ENCODE assay signal across 8 cellular contexts in the genomic region with DNA sequence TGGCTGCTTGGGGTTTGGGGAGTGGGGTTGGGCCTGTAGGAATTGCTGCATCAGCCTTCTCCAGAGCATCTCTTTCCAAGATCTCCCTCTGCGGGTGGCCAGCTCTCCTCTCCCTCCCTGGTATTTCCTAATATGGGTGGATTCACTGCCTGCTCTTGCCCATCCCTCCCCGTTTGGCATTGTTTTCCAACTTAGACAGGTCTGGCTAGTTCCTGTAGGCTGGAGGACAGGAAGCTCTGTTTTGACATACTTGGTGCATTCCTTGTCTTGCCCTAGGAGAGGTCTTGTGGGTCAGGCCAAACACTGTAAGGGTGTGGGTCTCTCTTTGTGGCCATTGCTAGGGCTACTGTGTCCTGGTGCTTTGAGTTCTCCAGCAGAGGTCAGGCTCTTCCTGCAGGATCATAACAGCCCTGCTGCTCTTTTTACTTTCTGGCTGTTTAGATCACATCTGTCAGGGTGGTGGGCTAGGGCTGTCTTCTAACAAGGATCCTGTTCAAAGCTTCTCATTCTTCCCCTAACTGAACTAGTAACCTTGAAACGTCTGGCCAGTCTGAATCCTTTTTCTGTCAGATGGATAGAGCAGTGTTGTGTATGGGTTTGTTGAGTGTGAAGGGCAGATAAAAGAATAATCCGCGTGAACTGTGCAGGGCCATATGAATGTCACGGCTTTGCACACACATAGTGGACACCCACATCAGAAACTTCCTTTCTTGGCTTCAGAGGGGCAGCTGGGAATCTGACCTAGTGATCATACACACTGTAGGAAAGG. TPM values are rescaled to one million over a fixed set of nuclear protein-coding genes. Genes with fewer than 3 reads are reported as not detected.
DNase-seq lines count a peak whose midpoint lies in the region; ATAC-seq and TF ChIP-seq lines count a peak whose summit lies in the region.

No MANE protein-coding gene starts in this region.

- H4K20me1 ChIP-seq in osteoblast (ENCODE audit: insufficient read depth, low read length), result peaks cover 6% of the 10 kb centered on the region

- no peaks in the 10 kb centered on the region for H3K9me3 Mint-ChIP-seq in CD8-positive, alpha-beta memory T cell

- H3K27me3 Mint-ChIP-seq in CD8-positive, alpha-beta memory T cell, result no peaks in the 10 kb centered on the region

- H3K4me2 ChIP-seq in osteoblast (ENCODE audit: insufficient read depth, low read length), result no peak overlapping the region

- H3K36me3 ChIP-seq in CD8-positive, alpha-beta memory T cell (ENCODE audit: insufficient read depth, low read length), result peaks cover 20% of the 10 kb centered on the region
- H3K36me3 ChIP-seq in osteoblast (ENCODE audit: insufficient read depth, low read length), result peaks cover 38% of the 10 kb centered on the region

- POLR2A ChIA-PET in CD8-positive, alpha-beta memory T cell (lab: Charles Lee), result no interaction called here
- POLR2A ChIA-PET in RWPE1 (lab: Yijun Ruan, JAX; ENCODE audit: low non-redundant PET), result interaction anchor here (0.6 to 0.9 kb wide), 3 partner anchors 18 to 44 kb away, joined by 3 to 4 read pairs (median 3); partner anchors contain the start of gene ANKRD54

- H3K4me3 Mint-ChIP-seq in CD8-positive, alpha-beta memory T cell, result no peak overlapping the region

- no peaks in the 10 kb centered on the region for H3K4me1 ChIP-seq in CD8-positive, alpha-beta memory T cell (ENCODE audit: insufficient read depth, low read length)
- peaks cover 19% of the 10 kb centered on the region for H3K4me1 ChIP-seq in osteoblast (ENCODE audit: insufficient read depth, low read length)

- H3K4me3 ChIP-seq in CD8-positive, alpha-beta memory T cell (ENCODE audit: low read length), result no peak overlapping the region
- no peak overlapping the region for H3K4me3 ChIP-seq in osteoblast (ENCODE audit: insufficient read depth, low read length)

- H3K4me1 Mint-ChIP-seq in CD8-positive, alpha-beta memory T cell, result peaks cover 9 to 18% (median 11%) of the 10 kb centered on the region in 3 donors

- H3K36me3 Mint-ChIP-seq in CD8-positive, alpha-beta memory T cell, result peaks cover 4 to 59% (median 16%) of the 10 kb centered on the region in 3 donors

- no peak overlapping the region for H3K27ac ChIP-seq in CD8-positive, alpha-beta memory T cell (ENCODE audit: low read depth, low read length)
- H3K27ac ChIP-seq in RWPE1 (peak overlapping the region; percentile 80), osteoblast (ENCODE audit: low read depth, low read length) (no peak overlapping the region)

- peak overlapping the region in 6 of 8 donors; percentile 12 to 83 (median 60) for H3K27ac Mint-ChIP-seq in CD8-positive, alpha-beta memory T cell

- no peak for ATAC-seq in GM19452 (IDR thresholded peaks at IDR 0.05; ENCODE audit: unreplicated experiment)
- no peak for ATAC-seq in HG02678 (IDR thresholded peaks at IDR 0.05; ENCODE audit: unreplicated experiment)
- no peak for ATAC-seq in GM18873 (IDR thresholded peaks at IDR 0.05; ENCODE audit: low FRiP score, unreplicated experiment)

- no peak for DNase-seq in CD8-positive, alpha-beta memory T cell
- DNase-seq in RWPE1 (ENCODE audit: low spot score) (peak; percentile 64), fibroblast of peridontal ligament (ENCODE audit: extremely low read depth) (peak; percentile 91), osteoblast (ENCODE audit: insufficient read length, low spot score, missing footprints) (peak; percentile 77), COR-L47 (lab: John Stamatoyannopoulos, UW) (no peak)

- TF ChIP-seq CTCF in RWPE1 (conservative IDR thresholded peaks at IDR 0.05; ENCODE audit: low read depth) (peak; percentile 69), osteoblast (IDR thresholded peaks at IDR 0.05; ENCODE audit: extremely low read depth, low read depth, low read length) (peak; percentile 62)

- H3K9me3 ChIP-seq in CD8-positive, alpha-beta memory T cell (ENCODE audit: low read length), result no peaks in the 10 kb centered on the region
- H3K9me3 ChIP-seq in osteoblast (ENCODE audit: low read depth, low read length), result no peaks in the 10 kb centered on the region

- CTCF ChIA-PET in CD8-positive, alpha-beta memory T cell (lab: Charles Lee), result interaction anchor here (0.8 to 2.2 kb wide), 4 partner anchors 9 to 78 kb away, joined by 3 to 9 read pairs (median 3); no protein-coding TSS in a partner anchor
- CTCF ChIA-PET in RWPE1 (lab: Yijun Ruan, JAX), result interaction anchor here (0.6 to 1.8 kb wide), 5 partner anchors 8 to 81 kb away, joined by 3 to 8 read pairs (median 4); partner anchors contain the start of gene MICALL1

- H3K27me3 ChIP-seq in CD8-positive, alpha-beta memory T cell (ENCODE audit: insufficient read depth, low read length, poor library complexity, severe bottlenecking), result no peaks in the 10 kb centered on the region
- H3K27me3 ChIP-seq in osteoblast (ENCODE audit: insufficient read depth, low read length), result no peaks in the 10 kb centered on the region

- no peak overlapping the region for H2AFZ ChIP-seq in osteoblast (ENCODE audit: low read length)

- H3K79me2 ChIP-seq in osteoblast (ENCODE audit: insufficient read depth, low read length), result peaks cover 14% of the 10 kb centered on the region

RNA-seq across cellular contexts. Expression of gene MICALL1, which starts 18.3 kb away (rescaled TPM):
- total RNA-seq in CD8-positive, alpha-beta memory T cell, result 10 to 100 TPM; 25.4 to 25.8 TPM
- 7.2 TPM for polyA plus RNA-seq in CD8-positive, alpha-beta memory T cell
- 29.5 and 36.9 TPM in 2 replicates for total RNA-seq in osteoblast

RNA-seq across cellular contexts. Expression of gene EIF3L, which starts 38.6 kb away (rescaled TPM):
- 100 to 1,000 TPM; 549 to 556 TPM for total RNA-seq in CD8-positive, alpha-beta memory T cell
- polyA plus RNA-seq in CD8-positive, alpha-beta memory T cell, result 266 TPM
- total RNA-seq in osteoblast, result 280 and 330 TPM in 2 replicates

RNA-seq across cellular contexts. Expression of gene ANKRD54, which starts 43.7 kb away (rescaled TPM):
- 10 to 100 TPM; 27.6 to 28.7 TPM for total RNA-seq in CD8-positive, alpha-beta memory T cell
- polyA plus RNA-seq in CD8-positive, alpha-beta memory T cell, result 11.9 TPM
- 20.6 and 23.9 TPM in 2 replicates for total RNA-seq in osteoblast

Comparison
In these comparisons a context has a peak if more than half of its experiments do, and no peak if none do; other contexts are left out.
1. DNase-seq: peak in RWPE1 (single experiment), fibroblast of peridontal ligament (single experiment) and osteoblast (single experiment); none in CD8-positive, alpha-beta memory T cell (0 of 5) and COR-L47 (single experiment).